In genomic region chr3:140358696-140359095, GRCh38 we compare ENCODE assay signal across 21 cellular contexts.
DNase-seq lines count a peak whose midpoint lies in the region; TF ChIP-seq lines count a peak whose summit lies in the region.
"Had no signal": no experiment of that assay in that cellular context is flagged by ENCODE, and none has a peak within 500 bp of the region (broad histone marks: within the 10 kb centered on the region; RNA-seq: fewer than 3 reads in every experiment).

No MANE protein-coding gene starts in this region.

- no peak for TF ChIP-seq POLR2A in thyroid gland (IDR thresholded peaks at IDR 0.05)

- no peaks in the 10 kb centered on the region for H3K9me3 Mint-ChIP-seq in endodermal cell

- peak overlapping the region; percentile 82 for H3K27ac Mint-ChIP-seq in endodermal cell
- H3K27ac Mint-ChIP-seq: H9, HFFc6 had no signal

- H3K36me3 ChIP-seq in endodermal cell (ENCODE audit: control insufficient read depth, insufficient read depth, low read length) (no peaks in the 10 kb centered on the region), thyroid gland (no peaks in the 10 kb centered on the region)
- H3K36me3 ChIP-seq: BE2C had no signal

- peaks cover 10% of the 10 kb centered on the region for H3K4me1 Mint-ChIP-seq in endodermal cell

- intact Hi-C loops in thyroid gland (cut with DNase I): no loop called here

- H3K4me1 ChIP-seq in endodermal cell (ENCODE audit: control insufficient read depth, insufficient read depth, low read length) (peaks cover 14% of the 10 kb centered on the region), thyroid gland (peaks cover 0 to 7% of the 10 kb centered on the region in 2 donors)
- H3K4me1 ChIP-seq: BE2C had no signal

- H3K27me3 ChIP-seq in endodermal cell (ENCODE audit: control insufficient read depth, insufficient read depth, low read length, poor library complexity, severe bottlenecking) (no peaks in the 10 kb centered on the region), thyroid gland (no peaks in the 10 kb centered on the region)
- H3K27me3 ChIP-seq: BE2C had no signal

- no peak for TF ChIP-seq CTCF in endodermal cell (conservative IDR thresholded peaks at IDR 0.05)
- no peak for TF ChIP-seq CTCF in thyroid gland (IDR thresholded peaks at IDR 0.05)

- H3K4me3 ChIP-seq in endodermal cell (ENCODE audit: low read length): no peak overlapping the region
- no peak overlapping the region for H3K4me3 ChIP-seq in thyroid gland (replicated peaks in 1 of 3)
- H3K4me3 ChIP-seq: K562 had no signal

- no peak overlapping the region for H3K27ac ChIP-seq in endodermal cell (ENCODE audit: low read depth, low read length)
- H3K27ac ChIP-seq in thyroid gland: no peak overlapping the region

- no peaks in the 10 kb centered on the region for H3K36me3 Mint-ChIP-seq in endodermal cell (ENCODE audit: low read depth)

- no peak overlapping the region for H3K4me3 Mint-ChIP-seq in endodermal cell
- H3K4me3 Mint-ChIP-seq: H9, HFFc6 had no signal

- peak; percentile 55 for DNase-seq in NCI-H146 (lab: John Stamatoyannopoulos, UW)
- DNase-seq in NCI-H146 treated with DMSO at 0.1 percent for 48 hours (lab: John Stamatoyannopoulos, UW; ENCODE audit: unreplicated experiment): no peak
- peak; percentile 60 for DNase-seq in endodermal cell
- peak; percentile 80 for DNase-seq in left kidney (ENCODE audit: low read depth, low spot score)
- peak; percentile 33 to 62 for DNase-seq in thyroid gland
- no peak for DNase-seq in activated gamma-delta T cell treated with Interleukin-2 at 50 U/mL for 16 hours
- DNase-seq in activated effector memory CD4-positive, alpha-beta T cell treated with Interleukin-2 at 50 U/mL for 16 hours: no peak
- DNase-seq: 8988T; ACHN; BE2C; H9; HFFc6; Kasumi-1; NCI-H1694; NCI-H2029 treated with DMSO at 0.1 percent for 48 hours; NCI-H2227 treated with DMSO at 0.1 percent for 48 hours; NCI-H526 treated with DMSO at 0.1 percent for 48 hours; NK-92 treated with Interleukin-12 subunit alpha and Interleukin-12 subunit beta, amount 100 ng/mL, for 24 hours; PC-3; SK-N-SH had no signal

- H3K9ac ChIP-seq in endodermal cell (ENCODE audit: extremely low read depth, low read length, poor library complexity, severe bottlenecking): peak overlapping the region; percentile 22
- H3K9ac ChIP-seq: SK-N-SH had no signal

- no peaks in the 10 kb centered on the region for H3K27me3 Mint-ChIP-seq in endodermal cell (ENCODE audit: insufficient read depth)

- no peaks in the 10 kb centered on the region for H3K9me3 ChIP-seq in endodermal cell (ENCODE audit: control insufficient read depth, low read length)
- no peaks in the 10 kb centered on the region for H3K9me3 ChIP-seq in thyroid gland
- H3K9me3 ChIP-seq: BE2C, SK-N-SH had no signal

- 85% methylated on average over 4 of the region's 4 CpGs; no CpG with 5 or more reads in 1 of the 2 experiments for WGBS in endodermal cell (ENCODE audit: insufficient coverage in 1 of 2, insufficient read length in 1 of 2), 2 experiments
- WGBS in thyroid gland, 2 donors: 39 to 56% methylated on average over 4 of the region's 4 CpGs

Comparison
In these comparisons a context has a peak if more than half of its experiments do, and no peak if none do; other contexts are left out.
1. DNase-seq: peak in NCI-H146 (single experiment), endodermal cell (single experiment), left kidney (single experiment) and thyroid gland (2 of 2); none in NCI-H146 treated with DMSO at 0.1 percent for 48 hours (single experiment), activated gamma-delta T cell treated with Interleukin-2 at 50 U/mL for 16 hours (single experiment) and activated effector memory CD4-positive, alpha-beta T cell treated with Interleukin-2 at 50 U/mL for 16 hours (single experiment).